ENCODE assay signal across 9 cellular contexts in genomic region chr5:55160493-55161209, GRCh38. TPM values are rescaled to one million over a fixed set of nuclear protein-coding genes. Genes with fewer than 3 reads are reported as not detected.
DNase-seq lines count a peak whose midpoint lies in the region; ATAC-seq, FAIRE-seq and TF ChIP-seq lines count a peak whose summit lies in the region.
"Had no signal": no experiment of that assay in that cellular context is flagged by ENCODE, and none has a peak within 500 bp of the region (broad histone marks: within the 10 kb centered on the region; RNA-seq: fewer than 3 reads in every experiment).

No MANE protein-coding gene starts in this region.

- H3K4me3 Mint-ChIP-seq in mesothelial cell of epicardium, result peak overlapping the region; percentile 93
- H3K4me3 Mint-ChIP-seq: CD4-positive, CD25-positive, alpha-beta regulatory T cell had no signal

- no peak for TF ChIP-seq CTCF in mesothelial cell of epicardium (IDR thresholded peaks at IDR 0.05; ENCODE audit: unreplicated experiment)

- peaks cover 10% of the 10 kb centered on the region for H3K4me1 Mint-ChIP-seq in mesothelial cell of epicardium
- H3K4me1 Mint-ChIP-seq: CD4-positive, CD25-positive, alpha-beta regulatory T cell had no signal

- peak; percentile 99 for FAIRE-seq in A204.1 (lab: Jason Lieb, UNC)
- peak; percentile 98 for FAIRE-seq in endometrium (lab: Jason Lieb, UNC)

- peak; percentile 81 for DNase-seq in NCI-H226
- peak in 1 of 2 experiments; percentile 45 for DNase-seq in mesothelial cell of epicardium (ENCODE audit: low spot score in 2 of 2, unreplicated experiment in 2 of 2)
- DNase-seq in NCI-H774 (lab: John Stamatoyannopoulos, UW), result no peak
- DNase-seq: CD4-positive, CD25-positive, alpha-beta regulatory T cell had no signal

- peaks cover 6% of the 10 kb centered on the region for H3K27me3 Mint-ChIP-seq in mesothelial cell of epicardium (ENCODE audit: low read depth)

- H3K9me3 Mint-ChIP-seq in mesothelial cell of epicardium, result no peaks in the 10 kb centered on the region

- H3K36me3 Mint-ChIP-seq in mesothelial cell of epicardium, result peaks cover 14% of the 10 kb centered on the region
- H3K36me3 Mint-ChIP-seq: CD4-positive, CD25-positive, alpha-beta regulatory T cell had no signal

- ATAC-seq in GM18907 (IDR thresholded peaks at IDR 0.05; ENCODE audit: unreplicated experiment) (no peak), GM19351 (IDR thresholded peaks at IDR 0.05; ENCODE audit: unreplicated experiment) (no peak), GM18861 (IDR thresholded peaks at IDR 0.05; ENCODE audit: unreplicated experiment) (no peak)

- H3K27ac Mint-ChIP-seq in mesothelial cell of epicardium, result peak overlapping the region; percentile 95
- H3K27ac Mint-ChIP-seq: CD4-positive, CD25-positive, alpha-beta regulatory T cell had no signal

RNA-seq across cellular contexts. Expression of gene GPX8, which starts 0.7 kb away (rescaled TPM):
- 86.4 to 90.3 TPM (median 86.8 TPM) in 3 replicates for total RNA-seq in mesothelial cell of epicardium
- total RNA-seq: CD4-positive, CD25-positive, alpha-beta regulatory T cell had no signal

RNA-seq across cellular contexts. Expression of gene CDC20B, which starts 12.3 kb away (rescaled TPM):
- total RNA-seq in mesothelial cell of epicardium, result 0.09 to 0.16 TPM in 2 of 3 replicates, not detected in the other
- total RNA-seq: CD4-positive, CD25-positive, alpha-beta regulatory T cell had no signal

RNA-seq across cellular contexts. Expression of gene GZMA, which starts 58.2 kb away (rescaled TPM):
- total RNA-seq in mesothelial cell of epicardium, result not detected in 3 replicates
